In the genomic region with DNA sequence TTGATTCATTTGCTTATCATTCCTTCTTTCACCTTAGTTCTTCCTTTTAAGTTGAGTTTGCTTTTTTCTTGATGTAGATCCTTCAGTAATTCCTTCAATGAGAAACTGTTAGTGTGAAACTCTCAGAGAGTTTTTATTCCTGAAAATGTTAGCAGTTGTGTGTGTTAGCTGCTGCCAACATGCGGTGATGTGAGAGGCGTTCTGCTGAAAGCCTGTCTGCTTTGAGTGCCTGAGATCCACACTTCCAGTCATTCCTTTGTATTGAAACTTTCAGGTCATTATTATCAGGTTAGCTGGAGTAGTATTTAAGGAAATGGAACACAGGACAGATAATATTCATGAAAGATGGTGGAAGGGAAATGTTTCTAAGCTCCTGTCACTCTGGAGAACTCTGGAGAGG, we compare ENCODE assay signal across 17 cellular contexts.
DNase-seq lines count a peak whose midpoint lies in the region; ATAC-seq and TF ChIP-seq lines count a peak whose summit lies in the region.
"Had no signal": no experiment of that assay in that cellular context is flagged by ENCODE, and none has a peak within 500 bp of the region (broad histone marks: within the 10 kb centered on the region; RNA-seq: fewer than 3 reads in every experiment).

No MANE protein-coding gene starts in this region.

- CTCF ChIA-PET in Panc1 (lab: Charles Lee) = interaction anchor here (0.6 kb wide), 1 partner anchor 85 kb away, joined by 3 read pairs; no protein-coding TSS in a partner anchor

- peak overlapping the region; percentile 91 for H3K27ac Mint-ChIP-seq in activated T-cell treated with anti-CD3 and anti-CD28 coated beads, Interleukin-2, amount 50 U/mL, for 72 hours
- H3K27ac Mint-ChIP-seq: activated CD8-positive, alpha-beta T cell treated with anti-CD3 and anti-CD28 coated beads, Interleukin-2, amount 10 ng/mL, durations not matched to agents 7 days and 5 days had no signal

- no peaks in the 10 kb centered on the region for H3K27me3 Mint-ChIP-seq in activated T-cell treated with anti-CD3 and anti-CD28 coated beads, Interleukin-2, amount 50 U/mL, for 72 hours (ENCODE audit: low read depth)
- H3K27me3 Mint-ChIP-seq: naive thymus-derived CD8-positive, alpha-beta T cell had no signal

- no peak for TF ChIP-seq POLR2A in vagina (IDR thresholded peaks at IDR 0.05)

- peaks cover 79% of the 10 kb centered on the region for H3K4me1 Mint-ChIP-seq in activated T-cell treated with anti-CD3 and anti-CD28 coated beads, Interleukin-2, amount 50 U/mL, for 72 hours (ENCODE audit: low read depth)

- POLR2A ChIA-PET in Panc1 (lab: Charles Lee) = no interaction called here

- H3K4me3 ChIP-seq in Panc1 (ENCODE audit: low read depth in 2 of 2, low read length in 2 of 2) = no peak overlapping the region
- no peak overlapping the region for H3K4me3 ChIP-seq in choroid plexus epithelial cell (ENCODE audit: low read depth, low read length)
- no peak overlapping the region for H3K4me3 ChIP-seq in vagina
- no peak overlapping the region for H3K4me3 ChIP-seq in foreskin fibroblast (ENCODE audit: low read depth in 1 of 2, low read length in 2 of 2)
- H3K4me3 ChIP-seq: heart left ventricle, psoas muscle had no signal

- H3K9me3 ChIP-seq in Panc1 (ENCODE audit: control insufficient read depth, insufficient read depth, low read depth, low read length) (no peaks in the 10 kb centered on the region), vagina (no peaks in the 10 kb centered on the region)
- H3K9me3 ChIP-seq: heart left ventricle, psoas muscle had no signal

- H3K4me3 Mint-ChIP-seq in activated T-cell treated with anti-CD3 and anti-CD28 coated beads, Interleukin-2, amount 50 U/mL, for 72 hours = peak overlapping the region in 1 of 2 donors; percentile 8
- H3K4me3 Mint-ChIP-seq: activated CD8-positive, alpha-beta T cell treated with anti-CD3 and anti-CD28 coated beads, Interleukin-2, amount 10 ng/mL, durations not matched to agents 7 days and 5 days had no signal

- no peak for DNase-seq in activated T-cell treated with anti-CD3 and anti-CD28 coated beads, Interleukin-2, amount 50 U/mL, for 72 hours
- no peak for DNase-seq in activated T-cell treated with anti-CD3 and anti-CD28 coated beads, Interleukin-2, amount 50 U/mL, for 48 hours
- DNase-seq in Panc1 (ENCODE audit: low read depth, low spot score) = no peak
- DNase-seq in choroid plexus epithelial cell (ENCODE audit: low read depth) = peak; percentile 63
- no peak for DNase-seq in vagina (ENCODE audit: extremely low spot score in 2 of 2)
- no peak for DNase-seq in DMS153 treated with DMSO at 0.1 percent for 48 hours (lab: John Stamatoyannopoulos, UW; ENCODE audit: unreplicated experiment)
- no peak for DNase-seq in foreskin fibroblast
- no peak for DNase-seq in NCI-H2107 (lab: John Stamatoyannopoulos, UW)
- DNase-seq: ACHN; activated CD8-positive, alpha-beta T cell treated with anti-CD3 and anti-CD28 coated beads, Interleukin-2, amount 10 ng/mL, durations not matched to agents 7 days and 5 days; CD4-positive, CD25-positive, alpha-beta regulatory T cell; DMS79; heart left ventricle; naive thymus-derived CD8-positive, alpha-beta T cell; NCI-H1436 treated with DMSO at 0.1 percent for 48 hours; psoas muscle had no signal

- intact Hi-C loops in Panc1 (cut with micrococcal nuclease; ENCODE audit: unreplicated experiment) = no loop called here
- intact Hi-C loops in vagina (cut with DNase I) = no loop called here

- no peaks in the 10 kb centered on the region for H3K9me3 Mint-ChIP-seq in activated T-cell treated with anti-CD3 and anti-CD28 coated beads, Interleukin-2, amount 50 U/mL, for 72 hours
- H3K9me3 Mint-ChIP-seq: CD4-positive, CD25-positive, alpha-beta regulatory T cell; naive thymus-derived CD8-positive, alpha-beta T cell had no signal

- peak overlapping the region; percentile 96 for H3K27ac ChIP-seq in Panc1 (ENCODE audit: low read length)
- H3K27ac ChIP-seq in vagina = peak overlapping the region; percentile 36
- H3K27ac ChIP-seq: heart left ventricle, psoas muscle, VCaP had no signal

- H3K36me3 Mint-ChIP-seq in activated T-cell treated with anti-CD3 and anti-CD28 coated beads, Interleukin-2, amount 50 U/mL, for 72 hours (ENCODE audit: insufficient read depth in 2 of 2) = peaks cover 28 to 52% of the 10 kb centered on the region in 2 donors

- TF ChIP-seq CTCF in Panc1 (IDR thresholded peaks at IDR 0.05) = no peak
- TF ChIP-seq CTCF in choroid plexus epithelial cell (conservative IDR thresholded peaks at IDR 0.05; ENCODE audit: low read depth, low read length) = peak; percentile 28
- TF ChIP-seq CTCF in vagina (IDR thresholded peaks at IDR 0.05) = no peak
- TF ChIP-seq CTCF in foreskin fibroblast (IDR thresholded peaks at IDR 0.05; ENCODE audit: low read depth, low read length) = no peak

- H3K4me1 ChIP-seq in Panc1 (ENCODE audit: control insufficient read depth, insufficient read depth, low read length) = peaks cover 53% of the 10 kb centered on the region
- peaks cover 46% of the 10 kb centered on the region for H3K4me1 ChIP-seq in vagina

- in situ Hi-C loops in Panc1 (cut with HindIII; ENCODE audit: low pct_unique_long_range_greater_than_20kb, low sequenced_read_pairs) = no loop called here

- BruUV-seq in Panc1 (replicated peaks; lab: Mats Ljungman, UMichigan) = no TSS peak

- no peaks in the 10 kb centered on the region for H3K27me3 ChIP-seq in Panc1 (ENCODE audit: control insufficient read depth, insufficient read depth, low read length)
- no peaks in the 10 kb centered on the region for H3K27me3 ChIP-seq in vagina
- H3K27me3 ChIP-seq: heart left ventricle had no signal

- no peaks in the 10 kb centered on the region for H3K36me3 ChIP-seq in Panc1 (ENCODE audit: control insufficient read depth, insufficient read depth, low read length)
- no peaks in the 10 kb centered on the region for H3K36me3 ChIP-seq in vagina
- H3K36me3 ChIP-seq: heart left ventricle had no signal

- ATAC-seq in activated T-cell treated with anti-CD3 and anti-CD28 coated beads, Interleukin-2, amount 50 U/mL, for 72 hours (replicated peaks in 1 of 2) = no peak
- ATAC-seq in Panc1 = no peak
- ATAC-seq: activated CD8-positive, alpha-beta T cell treated with anti-CD3 and anti-CD28 coated beads, Interleukin-2, amount 10 ng/mL, durations not matched to agents 7 days and 5 days; heart left ventricle; naive thymus-derived CD8-positive, alpha-beta T cell; psoas muscle had no signal
